ENCODE assay signal across 15 cellular contexts in the genomic region with DNA sequence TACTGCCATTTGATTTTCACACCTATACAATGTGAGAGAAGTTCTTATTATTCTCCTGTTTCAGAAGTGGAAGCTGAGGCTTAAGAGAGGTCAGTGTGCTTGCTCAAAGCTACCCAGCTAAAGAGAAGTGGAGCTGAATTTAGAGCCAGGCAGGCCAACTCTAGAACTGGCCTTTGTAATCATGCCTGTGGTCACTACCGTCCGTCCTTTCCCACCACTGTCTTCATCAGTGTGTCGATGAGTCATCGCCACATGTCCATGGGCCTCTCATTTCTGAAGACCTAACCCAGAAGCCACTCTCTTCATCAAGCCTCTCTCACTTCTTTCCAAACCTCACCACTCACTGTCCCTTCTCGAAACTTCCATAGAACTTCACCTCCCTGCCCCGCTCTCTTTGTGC.
A peak's percentile ranks its signal among the peaks of the same experiment; 100 is the strongest.
DNase-seq lines count a peak whose midpoint lies in the region; ATAC-seq and TF ChIP-seq lines count a peak whose summit lies in the region.
"Had no signal": no experiment of that assay in that cellular context is flagged by ENCODE, and none has a peak within 500 bp of the region (broad histone marks: within the 10 kb centered on the region; RNA-seq: fewer than 3 reads in every experiment).

No MANE protein-coding gene starts in this region.

- no TSS peak for BruUV-seq in MCF 10A (replicated peaks; lab: Mats Ljungman, UMichigan)

- intact Hi-C loops in MCF 10A (cut with micrococcal nuclease) (no loop called here), breast epithelium (cut with DNase I; ENCODE audit: low total_unique reads) (no loop called here), left ventricle myocardium inferior (cut with micrococcal nuclease) (no loop called here)

- H3K27ac Mint-ChIP-seq in MCF 10A (ENCODE audit: low read depth, unreplicated experiment), result peak overlapping the region; percentile 20
- H3K27ac Mint-ChIP-seq: IgD-negative memory B cell, nephron had no signal

- no peaks in the 10 kb centered on the region for H3K27me3 Mint-ChIP-seq in MCF 10A (ENCODE audit: insufficient read depth, unreplicated experiment)

- no peaks in the 10 kb centered on the region for H3K36me3 ChIP-seq in breast epithelium
- no peaks in the 10 kb centered on the region for H3K36me3 ChIP-seq in left ventricle myocardium inferior
- H3K36me3 ChIP-seq: esophagus muscularis mucosa had no signal

- in situ Hi-C loops in SK-MEL-5 (cut with HindIII; ENCODE audit: low pct_unique_long_range_greater_than_20kb, low sequenced_read_pairs), result no loop called here

- no peak for TF ChIP-seq POLR2A in breast epithelium (IDR thresholded peaks at IDR 0.05)

- CTCF ChIA-PET in MCF 10A (lab: Yijun Ruan, JAX), result interaction anchor here (0.6 kb wide), 1 partner anchor 29 kb away, joined by 3 read pairs; no protein-coding TSS in a partner anchor

- no peak for ATAC-seq in GM19455 (IDR thresholded peaks at IDR 0.05; ENCODE audit: unreplicated experiment)

- H3K27ac ChIP-seq in breast epithelium (peak overlapping the region in 1 of 2 donors; percentile 80), left ventricle myocardium inferior (replicated peaks) (no peak overlapping the region)
- H3K27ac ChIP-seq: esophagus muscularis mucosa had no signal

- no peaks in the 10 kb centered on the region for H3K27me3 ChIP-seq in breast epithelium
- H3K27me3 ChIP-seq in left ventricle myocardium inferior (ENCODE audit: low read depth), result no peaks in the 10 kb centered on the region
- H3K27me3 ChIP-seq: esophagus muscularis mucosa had no signal

- peak; percentile 68 for DNase-seq in MCF 10A (ENCODE audit: unreplicated experiment)
- DNase-seq in breast epithelium (ENCODE audit: low spot score in 2 of 2), result no peak
- peak; percentile 67 for DNase-seq in SK-MEL-5 (ENCODE audit: low read depth, low spot score)
- DNase-seq in fibroblast of mammary gland (ENCODE audit: low read depth), result peak; percentile 98
- DNase-seq in stromal cell of bone marrow (ENCODE audit: low read depth), result peak; percentile 91
- DNase-seq in Ammon's horn (ENCODE audit: low spot score), result no peak
- DNase-seq in left ventricle myocardium inferior, result no peak
- DNase-seq: activated CD4-positive, alpha-beta T cell treated with anti-CD3 and anti-CD28 coated beads, Interleukin-2, amount 50 U/mL, for 48 hours; activated effector memory CD4-positive, alpha-beta T cell treated with Interleukin-2 at 50 U/mL for 16 hours; NCI-H2029; T-helper 2 cell had no signal

- no peaks in the 10 kb centered on the region for H3K9me3 ChIP-seq in breast epithelium
- H3K9me3 ChIP-seq in left ventricle myocardium inferior (replicated peaks), result no peaks in the 10 kb centered on the region
- H3K9me3 ChIP-seq: esophagus muscularis mucosa had no signal

- H3K9me3 Mint-ChIP-seq in MCF 10A (ENCODE audit: unreplicated experiment), result no peaks in the 10 kb centered on the region
- H3K9me3 Mint-ChIP-seq: nephron had no signal

- TF ChIP-seq CTCF in MCF 10A (IDR thresholded peaks at IDR 0.05; ENCODE audit: unreplicated experiment), result no peak
- no peak for TF ChIP-seq CTCF in breast epithelium (IDR thresholded peaks at IDR 0.05)
- no peak for TF ChIP-seq CTCF in fibroblast of mammary gland (conservative IDR thresholded peaks at IDR 0.05; ENCODE audit: control insufficient read depth, insufficient read depth, low read depth, low read length)
- TF ChIP-seq CTCF in left ventricle myocardium inferior (IDR thresholded peaks at IDR 0.05; ENCODE audit: borderline replicate concordance), result no peak

- peaks cover 21% of the 10 kb centered on the region for H3K4me1 Mint-ChIP-seq in MCF 10A (ENCODE audit: insufficient read depth, unreplicated experiment)
- H3K4me1 Mint-ChIP-seq: IgD-negative memory B cell had no signal

- H3K4me3 ChIP-seq in breast epithelium (no peak overlapping the region), fibroblast of mammary gland (ENCODE audit: control insufficient read depth, low read depth, low read length) (no peak overlapping the region), left ventricle myocardium inferior (no peak overlapping the region)
- H3K4me3 ChIP-seq: esophagus muscularis mucosa had no signal

- no peak overlapping the region for H3K4me3 Mint-ChIP-seq in MCF 10A (ENCODE audit: unreplicated experiment)
- H3K4me3 Mint-ChIP-seq: IgD-negative memory B cell, nephron had no signal

- H3K4me1 ChIP-seq in breast epithelium (peaks cover 0 to 16% of the 10 kb centered on the region in 2 donors), left ventricle myocardium inferior (peaks cover 55% of the 10 kb centered on the region)

- POLR2A ChIA-PET in MCF 10A (lab: Yijun Ruan, JAX), result no interaction called here

- H3K36me3 Mint-ChIP-seq in MCF 10A (ENCODE audit: insufficient read depth, unreplicated experiment), result peaks cover 34% of the 10 kb centered on the region
- H3K36me3 Mint-ChIP-seq: IgD-negative memory B cell had no signal

Comparison
In these comparisons a context has a peak if more than half of its experiments do, and no peak if none do; other contexts are left out.
1. DNase-seq: peak in MCF 10A (single experiment), SK-MEL-5 (single experiment), fibroblast of mammary gland (single experiment) and stromal cell of bone marrow (single experiment); none in breast epithelium (0 of 2), Ammon's horn (single experiment) and left ventricle myocardium inferior (single experiment).